In the genomic region with DNA sequence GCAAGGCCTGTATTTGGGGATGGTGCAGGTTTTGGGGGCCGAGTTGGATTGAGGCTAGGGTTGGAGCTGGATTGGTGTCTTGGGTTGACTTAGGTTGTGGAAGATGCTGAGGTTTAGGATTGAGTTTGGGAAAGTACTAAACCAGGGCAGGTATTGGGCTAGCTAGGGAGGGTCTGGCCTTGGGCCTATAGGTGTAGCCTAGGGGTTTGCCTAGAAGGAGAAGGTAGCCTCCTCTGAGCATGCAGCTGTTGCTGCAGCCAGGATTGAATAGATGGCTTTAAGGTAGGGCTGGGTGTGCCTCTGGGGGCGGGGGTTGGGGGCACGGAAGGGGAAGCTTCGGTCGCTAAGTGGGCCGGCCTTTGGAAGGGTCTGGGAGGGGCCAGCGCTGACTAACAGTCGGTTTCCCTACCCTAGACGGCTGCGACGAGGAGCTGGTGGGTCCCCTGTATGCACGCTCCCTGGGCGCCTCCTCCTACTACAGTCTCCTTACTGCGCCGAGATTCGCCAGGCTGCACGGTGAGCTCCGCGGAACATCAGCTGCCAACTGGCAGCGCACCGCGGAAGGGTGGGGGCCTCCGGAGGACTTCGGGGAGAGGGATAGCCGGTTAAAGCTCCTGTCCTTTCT, we compare ENCODE assay signal across 1 cellular context.
TF ChIP-seq lines count a peak whose summit lies in the region.

No MANE protein-coding gene starts in this region.

TF ChIP-seq in HepG2, 621 proteins besides CTCF, POLR2A, EP300 and RAD21 (continues in another document):
- TF ChIP-seq ATF1 (CRISPR knock-in tag; IDR thresholded peaks at IDR 0.05): no peak
- no peak for TF ChIP-seq ZNF569 (CRISPR knock-in tag; IDR thresholded peaks at IDR 0.05; ENCODE audit: borderline replicate concordance)
- no peak for TF ChIP-seq ZNF7 (CRISPR knock-in tag; IDR thresholded peaks at IDR 0.05)
- TF ChIP-seq IRX3 (CRISPR knock-in tag; IDR thresholded peaks at IDR 0.05; ENCODE audit: borderline replicate concordance, low read depth): 0 out of 2 replicates have a peak, but pooled peaks have one; percentile 4
- no peak for TF ChIP-seq ZNF264 (CRISPR knock-in tag; IDR thresholded peaks at IDR 0.05)
- no peak for TF ChIP-seq ZNF563 (CRISPR knock-in tag; IDR thresholded peaks at IDR 0.05)
- no peak for TF ChIP-seq EZH2 (conservative IDR thresholded peaks at IDR 0.05; ENCODE audit: low read depth, low read length)
- no peak for TF ChIP-seq ZNF510 (CRISPR knock-in tag; IDR thresholded peaks at IDR 0.05; ENCODE audit: low read depth)
- TF ChIP-seq ZNF788 (CRISPR knock-in tag; IDR thresholded peaks at IDR 0.05; ENCODE audit: borderline replicate concordance): peak; percentile 22; the same call in 1 of the 2 replicates
- peak; percentile 5; the same call in 1 of the 2 replicates for TF ChIP-seq ZNF572 (CRISPR knock-in tag; IDR thresholded peaks at IDR 0.05)
- 0 out of 2 replicates have a peak, but pooled peaks have one; percentile 43 for TF ChIP-seq SP4 (CRISPR knock-in tag; IDR thresholded peaks at IDR 0.05)
- no peak for TF ChIP-seq NR2F6 (IDR thresholded peaks at IDR 0.05)
- no peak for TF ChIP-seq NR2F6 (CRISPR knock-in tag; IDR thresholded peaks at IDR 0.05)
- TF ChIP-seq MAFG (CRISPR knock-in tag; IDR thresholded peaks at IDR 0.05): no peak
- TF ChIP-seq IRF2 (CRISPR knock-in tag; IDR thresholded peaks at IDR 0.05): no peak
- TF ChIP-seq ZNF660 (CRISPR knock-in tag; IDR thresholded peaks at IDR 0.05; ENCODE audit: borderline replicate concordance, low read depth): no peak
- TF ChIP-seq, protein P1, sequence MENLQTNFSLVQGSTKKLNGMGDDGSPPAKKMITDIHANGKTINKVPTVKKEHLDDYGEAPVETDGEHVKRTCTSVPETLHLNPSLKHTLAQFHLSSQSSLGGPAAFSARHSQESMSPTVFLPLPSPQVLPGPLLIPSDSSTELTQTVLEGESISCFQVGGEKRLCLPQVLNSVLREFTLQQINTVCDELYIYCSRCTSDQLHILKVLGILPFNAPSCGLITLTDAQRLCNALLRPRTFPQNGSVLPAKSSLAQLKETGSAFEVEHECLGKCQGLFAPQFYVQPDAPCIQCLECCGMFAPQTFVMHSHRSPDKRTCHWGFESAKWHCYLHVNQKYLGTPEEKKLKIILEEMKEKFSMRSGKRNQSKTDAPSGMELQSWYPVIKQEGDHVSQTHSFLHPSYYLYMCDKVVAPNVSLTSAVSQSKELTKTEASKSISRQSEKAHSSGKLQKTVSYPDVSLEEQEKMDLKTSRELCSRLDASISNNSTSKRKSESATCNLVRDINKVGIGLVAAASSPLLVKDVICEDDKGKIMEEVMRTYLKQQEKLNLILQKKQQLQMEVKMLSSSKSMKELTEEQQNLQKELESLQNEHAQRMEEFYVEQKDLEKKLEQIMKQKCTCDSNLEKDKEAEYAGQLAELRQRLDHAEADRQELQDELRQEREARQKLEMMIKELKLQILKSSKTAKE (CRISPR knock-in tag; IDR thresholded peaks at IDR 0.05; ENCODE audit: borderline replicate concordance): no peak
- no peak for TF ChIP-seq HNF4A (CRISPR knock-in tag; IDR thresholded peaks at IDR 0.05)
- TF ChIP-seq MBD4 (IDR thresholded peaks at IDR 0.05; ENCODE audit: borderline replicate concordance, low read length): no peak
- no peak for TF ChIP-seq ZNF746 (CRISPR knock-in tag; IDR thresholded peaks at IDR 0.05)
- TF ChIP-seq, protein P2, sequence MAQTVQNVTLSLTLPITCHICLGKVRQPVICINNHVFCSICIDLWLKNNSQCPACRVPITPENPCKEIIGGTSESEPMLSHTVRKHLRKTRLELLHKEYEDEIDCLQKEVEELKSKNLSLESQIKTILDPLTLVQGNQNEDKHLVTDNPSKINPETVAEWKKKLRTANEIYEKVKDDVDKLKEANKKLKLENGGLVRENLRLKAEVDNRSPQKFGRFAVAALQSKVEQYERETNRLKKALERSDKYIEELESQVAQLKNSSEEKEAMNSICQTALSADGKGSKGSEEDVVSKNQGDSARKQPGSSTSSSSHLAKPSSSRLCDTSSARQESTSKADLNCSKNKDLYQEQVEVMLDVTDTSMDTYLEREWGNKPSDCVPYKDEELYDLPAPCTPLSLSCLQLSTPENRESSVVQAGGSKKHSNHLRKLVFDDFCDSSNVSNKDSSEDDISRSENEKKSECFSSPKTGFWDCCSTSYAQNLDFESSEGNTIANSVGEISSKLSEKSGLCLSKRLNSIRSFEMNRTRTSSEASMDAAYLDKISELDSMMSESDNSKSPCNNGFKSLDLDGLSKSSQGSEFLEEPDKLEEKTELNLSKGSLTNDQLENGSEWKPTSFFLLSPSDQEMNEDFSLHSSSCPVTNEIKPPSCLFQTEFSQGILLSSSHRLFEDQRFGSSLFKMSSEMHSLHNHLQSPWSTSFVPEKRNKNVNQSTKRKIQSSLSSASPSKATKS (CRISPR knock-in tag; IDR thresholded peaks at IDR 0.05): no peak
- no peak for TF ChIP-seq MAF1 (CRISPR knock-in tag; IDR thresholded peaks at IDR 0.05; ENCODE audit: borderline replicate concordance)
- no peak for TF ChIP-seq NCOA5 (CRISPR knock-in tag; IDR thresholded peaks at IDR 0.05)
- TF ChIP-seq PHF20 (CRISPR knock-in tag; IDR thresholded peaks at IDR 0.05): 0 out of 2 replicates have a peak, but pooled peaks have one; percentile 11
- no peak for TF ChIP-seq MTF2 (CRISPR knock-in tag; IDR thresholded peaks at IDR 0.05; ENCODE audit: borderline replicate concordance)
- TF ChIP-seq ARID2 (CRISPR knock-in tag; IDR thresholded peaks at IDR 0.05; ENCODE audit: borderline replicate concordance): no peak
- no peak for TF ChIP-seq ZNF263 (CRISPR knock-in tag; IDR thresholded peaks at IDR 0.05)
- no peak for TF ChIP-seq ZNF589 (CRISPR knock-in tag; conservative IDR thresholded peaks at IDR 0.05)
- TF ChIP-seq, protein P3, sequence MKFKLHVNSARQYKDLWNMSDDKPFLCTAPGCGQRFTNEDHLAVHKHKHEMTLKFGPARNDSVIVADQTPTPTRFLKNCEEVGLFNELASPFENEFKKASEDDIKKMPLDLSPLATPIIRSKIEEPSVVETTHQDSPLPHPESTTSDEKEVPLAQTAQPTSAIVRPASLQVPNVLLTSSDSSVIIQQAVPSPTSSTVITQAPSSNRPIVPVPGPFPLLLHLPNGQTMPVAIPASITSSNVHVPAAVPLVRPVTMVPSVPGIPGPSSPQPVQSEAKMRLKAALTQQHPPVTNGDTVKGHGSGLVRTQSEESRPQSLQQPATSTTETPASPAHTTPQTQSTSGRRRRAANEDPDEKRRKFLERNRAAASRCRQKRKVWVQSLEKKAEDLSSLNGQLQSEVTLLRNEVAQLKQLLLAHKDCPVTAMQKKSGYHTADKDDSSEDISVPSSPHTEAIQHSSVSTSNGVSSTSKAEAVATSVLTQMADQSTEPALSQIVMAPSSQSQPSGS (CRISPR knock-in tag; IDR thresholded peaks at IDR 0.05): no peak
- no peak for TF ChIP-seq ZNF883 (CRISPR knock-in tag; IDR thresholded peaks at IDR 0.05; ENCODE audit: not compliant biosample characterization)
- TF ChIP-seq, protein P4, sequence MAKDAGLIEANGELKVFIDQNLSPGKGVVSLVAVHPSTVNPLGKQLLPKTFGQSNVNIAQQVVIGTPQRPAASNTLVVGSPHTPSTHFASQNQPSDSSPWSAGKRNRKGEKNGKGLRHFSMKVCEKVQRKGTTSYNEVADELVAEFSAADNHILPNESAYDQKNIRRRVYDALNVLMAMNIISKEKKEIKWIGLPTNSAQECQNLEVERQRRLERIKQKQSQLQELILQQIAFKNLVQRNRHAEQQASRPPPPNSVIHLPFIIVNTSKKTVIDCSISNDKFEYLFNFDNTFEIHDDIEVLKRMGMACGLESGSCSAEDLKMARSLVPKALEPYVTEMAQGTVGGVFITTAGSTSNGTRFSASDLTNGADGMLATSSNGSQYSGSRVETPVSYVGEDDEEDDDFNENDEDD (CRISPR knock-in tag; IDR thresholded peaks at IDR 0.05; ENCODE audit: borderline replicate concordance): no peak
- TF ChIP-seq, protein P5, sequence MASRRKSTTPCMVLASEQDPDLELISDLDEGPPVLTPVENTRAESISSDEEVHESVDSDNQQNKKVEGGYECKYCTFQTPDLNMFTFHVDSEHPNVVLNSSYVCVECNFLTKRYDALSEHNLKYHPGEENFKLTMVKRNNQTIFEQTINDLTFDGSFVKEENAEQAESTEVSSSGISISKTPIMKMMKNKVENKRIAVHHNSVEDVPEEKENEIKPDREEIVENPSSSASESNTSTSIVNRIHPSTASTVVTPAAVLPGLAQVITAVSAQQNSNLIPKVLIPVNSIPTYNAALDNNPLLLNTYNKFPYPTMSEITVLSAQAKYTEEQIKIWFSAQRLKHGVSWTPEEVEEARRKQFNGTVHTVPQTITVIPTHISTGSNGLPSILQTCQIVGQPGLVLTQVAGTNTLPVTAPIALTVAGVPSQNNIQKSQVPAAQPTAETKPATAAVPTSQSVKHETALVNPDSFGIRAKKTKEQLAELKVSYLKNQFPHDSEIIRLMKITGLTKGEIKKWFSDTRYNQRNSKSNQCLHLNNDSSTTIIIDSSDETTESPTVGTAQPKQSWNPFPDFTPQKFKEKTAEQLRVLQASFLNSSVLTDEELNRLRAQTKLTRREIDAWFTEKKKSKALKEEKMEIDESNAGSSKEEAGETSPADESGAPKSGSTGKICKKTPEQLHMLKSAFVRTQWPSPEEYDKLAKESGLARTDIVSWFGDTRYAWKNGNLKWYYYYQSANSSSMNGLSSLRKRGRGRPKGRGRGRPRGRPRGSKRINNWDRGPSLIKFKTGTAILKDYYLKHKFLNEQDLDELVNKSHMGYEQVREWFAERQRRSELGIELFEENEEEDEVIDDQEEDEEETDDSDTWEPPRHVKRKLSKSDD (CRISPR knock-in tag; IDR thresholded peaks at IDR 0.05; ENCODE audit: low read depth): no peak
- no peak for TF ChIP-seq ZNF543 (CRISPR knock-in tag; IDR thresholded peaks at IDR 0.05)
- TF ChIP-seq ZNF101 (CRISPR knock-in tag; IDR thresholded peaks at IDR 0.05; ENCODE audit: borderline replicate concordance, low read depth): no peak
- no peak for TF ChIP-seq AGO1 (IDR thresholded peaks at IDR 0.05; ENCODE audit: low read depth, low read length, poor library complexity, severe bottlenecking)
- TF ChIP-seq, protein P6, sequence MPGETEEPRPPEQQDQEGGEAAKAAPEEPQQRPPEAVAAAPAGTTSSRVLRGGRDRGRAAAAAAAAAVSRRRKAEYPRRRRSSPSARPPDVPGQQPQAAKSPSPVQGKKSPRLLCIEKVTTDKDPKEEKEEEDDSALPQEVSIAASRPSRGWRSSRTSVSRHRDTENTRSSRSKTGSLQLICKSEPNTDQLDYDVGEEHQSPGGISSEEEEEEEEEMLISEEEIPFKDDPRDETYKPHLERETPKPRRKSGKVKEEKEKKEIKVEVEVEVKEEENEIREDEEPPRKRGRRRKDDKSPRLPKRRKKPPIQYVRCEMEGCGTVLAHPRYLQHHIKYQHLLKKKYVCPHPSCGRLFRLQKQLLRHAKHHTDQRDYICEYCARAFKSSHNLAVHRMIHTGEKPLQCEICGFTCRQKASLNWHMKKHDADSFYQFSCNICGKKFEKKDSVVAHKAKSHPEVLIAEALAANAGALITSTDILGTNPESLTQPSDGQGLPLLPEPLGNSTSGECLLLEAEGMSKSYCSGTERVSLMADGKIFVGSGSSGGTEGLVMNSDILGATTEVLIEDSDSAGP (CRISPR knock-in tag; IDR thresholded peaks at IDR 0.05; ENCODE audit: borderline replicate concordance): no peak
- TF ChIP-seq HNRNPK (IDR thresholded peaks at IDR 0.05; ENCODE audit: low read depth, low read length, poor library complexity, severe bottlenecking): no peak
- no peak for TF ChIP-seq ZNF768 (CRISPR knock-in tag; IDR thresholded peaks at IDR 0.05)
- TF ChIP-seq, protein P7, sequence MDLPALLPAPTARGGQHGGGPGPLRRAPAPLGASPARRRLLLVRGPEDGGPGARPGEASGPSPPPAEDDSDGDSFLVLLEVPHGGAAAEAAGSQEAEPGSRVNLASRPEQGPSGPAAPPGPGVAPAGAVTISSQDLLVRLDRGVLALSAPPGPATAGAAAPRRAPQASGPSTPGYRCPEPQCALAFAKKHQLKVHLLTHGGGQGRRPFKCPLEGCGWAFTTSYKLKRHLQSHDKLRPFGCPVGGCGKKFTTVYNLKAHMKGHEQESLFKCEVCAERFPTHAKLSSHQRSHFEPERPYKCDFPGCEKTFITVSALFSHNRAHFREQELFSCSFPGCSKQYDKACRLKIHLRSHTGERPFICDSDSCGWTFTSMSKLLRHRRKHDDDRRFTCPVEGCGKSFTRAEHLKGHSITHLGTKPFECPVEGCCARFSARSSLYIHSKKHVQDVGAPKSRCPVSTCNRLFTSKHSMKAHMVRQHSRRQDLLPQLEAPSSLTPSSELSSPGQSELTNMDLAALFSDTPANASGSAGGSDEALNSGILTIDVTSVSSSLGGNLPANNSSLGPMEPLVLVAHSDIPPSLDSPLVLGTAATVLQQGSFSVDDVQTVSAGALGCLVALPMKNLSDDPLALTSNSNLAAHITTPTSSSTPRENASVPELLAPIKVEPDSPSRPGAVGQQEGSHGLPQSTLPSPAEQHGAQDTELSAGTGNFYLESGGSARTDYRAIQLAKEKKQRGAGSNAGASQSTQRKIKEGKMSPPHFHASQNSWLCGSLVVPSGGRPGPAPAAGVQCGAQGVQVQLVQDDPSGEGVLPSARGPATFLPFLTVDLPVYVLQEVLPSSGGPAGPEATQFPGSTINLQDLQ (CRISPR knock-in tag; IDR thresholded peaks at IDR 0.05): 0 out of 2 replicates have a peak, but pooled peaks have one; percentile 60
- TF ChIP-seq, protein P8, sequence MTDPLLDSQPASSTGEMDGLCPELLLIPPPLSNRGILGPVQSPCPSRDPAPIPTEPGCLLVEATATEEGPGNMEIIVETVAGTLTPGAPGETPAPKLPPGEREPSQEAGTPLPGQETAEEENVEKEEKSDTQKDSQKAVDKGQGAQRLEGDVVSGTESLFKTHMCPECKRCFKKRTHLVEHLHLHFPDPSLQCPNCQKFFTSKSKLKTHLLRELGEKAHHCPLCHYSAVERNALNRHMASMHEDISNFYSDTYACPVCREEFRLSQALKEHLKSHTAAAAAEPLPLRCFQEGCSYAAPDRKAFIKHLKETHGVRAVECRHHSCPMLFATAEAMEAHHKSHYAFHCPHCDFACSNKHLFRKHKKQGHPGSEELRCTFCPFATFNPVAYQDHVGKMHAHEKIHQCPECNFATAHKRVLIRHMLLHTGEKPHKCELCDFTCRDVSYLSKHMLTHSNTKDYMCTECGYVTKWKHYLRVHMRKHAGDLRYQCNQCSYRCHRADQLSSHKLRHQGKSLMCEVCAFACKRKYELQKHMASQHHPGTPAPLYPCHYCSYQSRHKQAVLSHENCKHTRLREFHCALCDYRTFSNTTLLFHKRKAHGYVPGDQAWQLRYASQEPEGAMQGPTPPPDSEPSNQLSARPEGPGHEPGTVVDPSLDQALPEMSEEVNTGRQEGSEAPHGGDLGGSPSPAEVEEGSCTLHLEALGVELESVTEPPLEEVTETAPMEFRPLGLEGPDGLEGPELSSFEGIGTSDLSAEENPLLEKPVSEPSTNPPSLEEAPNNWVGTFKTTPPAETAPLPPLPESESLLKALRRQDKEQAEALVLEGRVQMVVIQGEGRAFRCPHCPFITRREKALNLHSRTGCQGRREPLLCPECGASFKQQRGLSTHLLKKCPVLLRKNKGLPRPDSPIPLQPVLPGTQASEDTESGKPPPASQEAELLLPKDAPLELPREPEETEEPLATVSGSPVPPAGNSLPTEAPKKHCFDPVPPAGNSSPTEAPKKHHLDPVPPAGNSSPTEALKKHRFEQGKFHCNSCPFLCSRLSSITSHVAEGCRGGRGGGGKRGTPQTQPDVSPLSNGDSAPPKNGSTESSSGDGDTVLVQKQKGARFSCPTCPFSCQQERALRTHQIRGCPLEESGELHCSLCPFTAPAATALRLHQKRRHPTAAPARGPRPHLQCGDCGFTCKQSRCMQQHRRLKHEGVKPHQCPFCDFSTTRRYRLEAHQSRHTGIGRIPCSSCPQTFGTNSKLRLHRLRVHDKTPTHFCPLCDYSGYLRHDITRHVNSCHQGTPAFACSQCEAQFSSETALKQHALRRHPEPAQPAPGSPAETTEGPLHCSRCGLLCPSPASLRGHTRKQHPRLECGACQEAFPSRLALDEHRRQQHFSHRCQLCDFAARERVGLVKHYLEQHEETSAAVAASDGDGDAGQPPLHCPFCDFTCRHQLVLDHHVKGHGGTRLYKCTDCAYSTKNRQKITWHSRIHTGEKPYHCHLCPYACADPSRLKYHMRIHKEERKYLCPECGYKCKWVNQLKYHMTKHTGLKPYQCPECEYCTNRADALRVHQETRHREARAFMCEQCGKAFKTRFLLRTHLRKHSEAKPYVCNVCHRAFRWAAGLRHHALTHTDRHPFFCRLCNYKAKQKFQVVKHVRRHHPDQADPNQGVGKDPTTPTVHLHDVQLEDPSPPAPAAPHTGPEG (CRISPR knock-in tag; IDR thresholded peaks at IDR 0.05): no peak
